8 cellular contexts compared by ENCODE assay signal in the genomic region with DNA sequence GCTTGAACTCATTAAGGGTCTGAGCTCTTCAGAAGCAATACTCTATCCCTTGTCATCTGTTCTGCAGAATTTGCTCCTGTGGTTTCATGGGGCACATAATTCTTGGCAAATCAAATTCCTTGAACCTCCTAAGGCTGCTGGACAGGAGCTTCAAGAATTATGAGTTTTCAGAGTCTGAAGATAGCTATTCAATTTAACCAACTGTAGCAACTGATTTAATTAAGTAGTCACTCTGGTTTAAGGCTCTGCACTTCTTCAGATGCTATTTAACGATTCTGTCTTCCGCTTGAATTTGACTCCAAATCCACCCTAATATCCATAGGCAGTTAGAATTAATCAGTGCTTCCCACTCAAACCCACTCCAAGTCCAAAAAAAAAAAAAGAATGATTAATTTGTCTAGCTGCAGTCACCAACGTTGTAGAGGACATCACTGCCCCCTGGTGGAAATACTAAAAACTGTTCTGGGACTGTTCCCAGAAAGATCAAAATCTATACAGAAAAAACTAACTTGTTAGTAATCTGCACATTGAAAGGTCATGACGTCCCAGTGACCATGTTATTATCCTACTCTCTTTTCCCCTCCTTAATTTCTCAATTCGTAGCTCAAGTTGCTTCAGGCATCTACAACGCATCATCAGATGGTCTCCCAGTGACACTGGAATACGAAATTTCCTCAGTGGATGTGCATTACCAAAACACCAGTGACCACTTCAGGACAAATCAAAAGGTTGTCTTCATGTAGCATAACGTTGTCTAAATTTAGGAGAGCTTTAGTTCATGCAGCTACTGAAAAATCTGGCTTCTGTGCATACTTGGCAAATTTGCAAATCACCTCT.
A peak's percentile ranks its signal among the peaks of the same experiment; 100 is the strongest.
DNase-seq lines count a peak whose midpoint lies in the region; ATAC-seq, FAIRE-seq and TF ChIP-seq lines count a peak whose summit lies in the region.

No MANE protein-coding gene starts in this region.

- no peaks in the 10 kb centered on the region for H3K9me1 ChIP-seq in keratinocyte (ENCODE audit: control insufficient read depth, extremely low read depth, insufficient read depth, low read length)

- H3K4me1 ChIP-seq in DND-41 (ENCODE audit: insufficient read depth, low read length) (no peaks in the 10 kb centered on the region), keratinocyte (ENCODE audit: control insufficient read depth, extremely low read depth, insufficient read depth, low read length) (no peaks in the 10 kb centered on the region), tibial artery (no peaks in the 10 kb centered on the region)

- H3K9me3 ChIP-seq in DND-41 (ENCODE audit: insufficient read depth, low read length, severe bottlenecking) (no peaks in the 10 kb centered on the region), keratinocyte (ENCODE audit: control insufficient read depth, low read depth, low read length) (no peaks in the 10 kb centered on the region), tibial artery (no peaks in the 10 kb centered on the region)

- H3K27me3 ChIP-seq in DND-41 (ENCODE audit: insufficient read depth, low read length, poor library complexity) (no peaks in the 10 kb centered on the region), keratinocyte (ENCODE audit: control insufficient read depth, extremely low read depth, insufficient read depth, low read length) (no peaks in the 10 kb centered on the region), tibial artery (no peaks in the 10 kb centered on the region)

- dilution Hi-C loops in keratinocyte (cut with MboI; ENCODE audit: extremely low pct_ligation_motif_present, low sequenced_read_pairs): no loop called here

- ATAC-seq in DND-41 (ENCODE audit: insufficient read depth, low read depth): no peak
- ATAC-seq in GM21786 (IDR thresholded peaks at IDR 0.05; ENCODE audit: unreplicated experiment): peak; percentile 64

- H3K36me3 ChIP-seq in DND-41 (ENCODE audit: insufficient read depth, low read length): no peaks in the 10 kb centered on the region
- no peaks in the 10 kb centered on the region for H3K36me3 ChIP-seq in keratinocyte (ENCODE audit: control insufficient read depth in 2 of 2, extremely low read depth in 1 of 2, insufficient read depth in 2 of 2, low read length in 2 of 2)
- H3K36me3 ChIP-seq in tibial artery: no peaks in the 10 kb centered on the region

- H4K20me1 ChIP-seq in DND-41 (ENCODE audit: insufficient read depth, low read length) (no peaks in the 10 kb centered on the region), keratinocyte (ENCODE audit: control insufficient read depth, extremely low read depth, insufficient read depth, low read length) (no peaks in the 10 kb centered on the region)

- no peak overlapping the region for H3K9ac ChIP-seq in DND-41 (ENCODE audit: low read depth, low read length)
- H3K9ac ChIP-seq in keratinocyte (ENCODE audit: control insufficient read depth, extremely low read depth, insufficient read depth, low read length): no peak overlapping the region

- intact Hi-C loops in tibial artery (cut with DNase I; ENCODE audit: low total_unique reads): no loop called here

- H3K4me2 ChIP-seq in DND-41 (ENCODE audit: insufficient read depth, low read length) (no peak overlapping the region), keratinocyte (ENCODE audit: control insufficient read depth, extremely low read depth, insufficient read depth, low read depth, low read length) (no peak overlapping the region)

- no peak overlapping the region for H3K4me3 ChIP-seq in DND-41 (ENCODE audit: low read depth in 1 of 2, low read length in 2 of 2)
- no peak overlapping the region for H3K4me3 ChIP-seq in keratinocyte (ENCODE audit: control insufficient read depth in 2 of 3, extremely low read depth in 1 of 3, insufficient read depth in 2 of 3, low read depth in 1 of 3, low read length in 3 of 3)
- no peak overlapping the region for H3K4me3 ChIP-seq in tibial artery

- H2AFZ ChIP-seq in DND-41 (ENCODE audit: low read depth, low read length): no peak overlapping the region
- H2AFZ ChIP-seq in keratinocyte (ENCODE audit: control insufficient read depth, low read length): no peak overlapping the region

- H3K27ac ChIP-seq in DND-41 (ENCODE audit: low read length) (no peak overlapping the region), keratinocyte (ENCODE audit: control insufficient read depth, insufficient read depth, low read length) (no peak overlapping the region), tibial artery (no peak overlapping the region)

- DNase-seq in DND-41 (peak; percentile 24), NCI-H446 treated with DMSO at 0.1 percent for 48 hours (lab: John Stamatoyannopoulos, UW) (peak; percentile 19), astrocyte of the hippocampus (ENCODE audit: low read depth, low spot score) (peak; percentile 76), keratinocyte (ENCODE audit: low read depth, low spot score) (peak; percentile 1), tibial artery (no peak), ecto neural progenitor cell (ENCODE audit: low spot score) (no peak)
- DNase-seq in activated CD8-positive, alpha-beta memory T cell treated with anti-CD3 and anti-CD28 coated beads for 24 hours: no peak

- H3K79me2 ChIP-seq in DND-41 (ENCODE audit: insufficient read depth, low read length): no peaks in the 10 kb centered on the region
- no peaks in the 10 kb centered on the region for H3K79me2 ChIP-seq in keratinocyte (ENCODE audit: control insufficient read depth, insufficient read depth, low read length)

- TF ChIP-seq CTCF in DND-41 (IDR thresholded peaks at IDR 0.05; ENCODE audit: borderline replicate concordance, extremely low read depth, low read length, poor library complexity, severe bottlenecking) (peak; percentile 68), keratinocyte (optimal IDR thresholded peaks at IDR 0.05 in 1 of 3, IDR thresholded peaks at IDR 0.05 in 1 of 3, conservative IDR thresholded peaks at IDR 0.05 in 1 of 3; ENCODE audit: extremely low read depth in 1 of 3, insufficient read depth in 2 of 3, low read length in 3 of 3) (peak; percentile 37 to 57 (median 55)), tibial artery (IDR thresholded peaks at IDR 0.05) (peak; percentile 22 to 62)

- FAIRE-seq in keratinocyte (lab: Jason Lieb, UNC): no peak

Comparison
In these comparisons a context has a peak if more than half of its experiments do, and no peak if none do; other contexts are left out.
1. DNase-seq: peak in DND-41 (single experiment), NCI-H446 treated with DMSO at 0.1 percent for 48 hours (single experiment), astrocyte of the hippocampus (single experiment) and keratinocyte (single experiment); none in tibial artery (0 of 2), ecto neural progenitor cell (single experiment) and activated CD8-positive, alpha-beta memory T cell treated with anti-CD3 and anti-CD28 coated beads for 24 hours (single experiment).
2. Peak in every context shown above with its lines, with median percentiles within 50 percentile points of each other: CTCF ChIP-seq.